25 cellular contexts compared by ENCODE assay signal in the genomic region with DNA sequence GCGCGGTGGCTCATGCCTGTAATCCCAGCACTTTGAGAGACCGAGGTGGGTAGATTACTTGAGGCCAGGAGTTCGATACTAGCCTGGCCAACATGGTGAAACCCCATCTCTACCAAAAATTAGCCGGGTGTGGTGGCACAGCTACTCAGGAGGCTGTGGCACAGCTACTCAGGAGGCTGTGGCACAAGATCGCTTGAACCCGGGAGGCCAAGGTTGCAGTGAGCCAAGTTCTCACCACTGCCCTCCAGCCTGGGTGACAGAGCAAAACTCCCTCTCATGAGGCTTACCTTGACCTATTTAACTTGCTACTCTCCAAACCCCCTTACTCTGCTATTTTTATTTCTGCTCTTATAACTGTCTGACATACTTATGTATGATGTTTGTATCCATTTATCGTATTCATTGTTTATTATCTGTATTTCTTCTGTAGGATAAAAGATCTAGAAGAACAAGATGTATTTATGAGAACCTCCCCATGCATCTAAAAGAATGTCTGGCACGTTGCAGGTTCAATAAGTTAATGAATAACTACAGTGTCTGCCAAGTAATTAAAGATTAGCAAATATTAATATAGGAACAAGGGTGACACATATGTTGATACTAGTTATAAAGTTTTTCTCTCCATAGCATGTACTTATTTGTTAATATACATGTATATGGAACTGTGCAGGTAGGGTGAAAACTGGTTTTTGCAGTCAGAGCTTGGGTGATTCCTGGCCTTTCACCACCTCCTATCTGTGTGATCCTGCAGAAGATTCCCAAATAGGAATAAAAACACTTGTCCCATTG. TPM values are rescaled to one million over a fixed set of nuclear protein-coding genes. Genes with fewer than 3 reads are reported as not detected.
DNase-seq lines count a peak whose midpoint lies in the region; ATAC-seq, FAIRE-seq and TF ChIP-seq lines count a peak whose summit lies in the region.
"Had no signal": no experiment of that assay in that cellular context is flagged by ENCODE, and none has a peak within 500 bp of the region (broad histone marks: within the 10 kb centered on the region; RNA-seq: fewer than 3 reads in every experiment).

No MANE protein-coding gene starts in this region.

- intact Hi-C loops in dendritic cell treated with granulocyte-macrophage colony-stimulating factor and Interleukin-4, amounts not matched to agents 40 ng/mL and 50 ng/mL, for 4 days (cut with micrococcal nuclease) = loop anchor here (5.0 kb wide), 1 partner anchor 58 kb away; no protein-coding TSS in a partner anchor
- intact Hi-C loops in CD14-positive monocyte (cut with micrococcal nuclease) = no loop called here

- CTCF ChIA-PET in A549 (lab: Yijun Ruan, JAX) = interaction anchor here (0.8 to 5.8 kb wide), 10 partner anchors 9 to 499 kb away, joined by 3 to 30 read pairs (median 4); partner anchors contain the start of gene TMPO

- H3K36me3 ChIP-seq in mucosa of stomach (ENCODE audit: control insufficient read depth, insufficient read depth, low read length) = no peaks in the 10 kb centered on the region
- H3K36me3 ChIP-seq: heart right ventricle, neural progenitor cell had no signal

- TF ChIP-seq CTCF in A549 (IDR thresholded peaks at IDR 0.05) (no peak), CD14-positive monocyte (IDR thresholded peaks at IDR 0.05) (no peak)

- H3K4me3 ChIP-seq in A549 (no peak overlapping the region), mucosa of stomach (ENCODE audit: low read length) (no peak overlapping the region)
- H3K4me3 ChIP-seq: heart right ventricle, K562, neural progenitor cell, smooth muscle cell had no signal

- peak overlapping the region; percentile 42 for H3K9ac ChIP-seq in mucosa of stomach (ENCODE audit: low read length)
- H3K9ac ChIP-seq: neural progenitor cell had no signal

- H3K9me3 ChIP-seq in A549 (no peaks in the 10 kb centered on the region), mucosa of stomach (ENCODE audit: control insufficient read depth, low read length) (no peaks in the 10 kb centered on the region)
- H3K9me3 ChIP-seq: heart right ventricle, psoas muscle had no signal

- DNase-seq in A549 (ENCODE audit: low read depth in 1 of 2, low spot score in 1 of 2) (no peak), HT-29 (ENCODE audit: low spot score) (peak; percentile 72), CD14-positive monocyte (ENCODE audit: low spot score) (no peak), NCI-H524 (lab: John Stamatoyannopoulos, UW) (no peak)
- DNase-seq: activated CD4-positive, alpha-beta T cell treated with anti-CD3 and anti-CD28 coated beads for 36 hours; activated gamma-delta T cell treated with Interleukin-2 at 50 U/mL for 16 hours; effector memory CD8-positive, alpha-beta T cell; HCEC 1CT; heart right ventricle; NCI-H2029; NCI-H446 treated with DMSO at 0.1 percent for 48 hours; psoas muscle; stimulated activated CD4-positive, alpha-beta T cell treated with anti-CD3 and anti-CD28 coated beads, Interleukin-4, amount 100 ng/mL, for 1 hour had no signal

- POLR2A ChIA-PET in A549 (lab: Yijun Ruan, JAX) = interaction anchor here (1.1 to 1.5 kb wide), 2 partner anchors 9 to 14 kb away, joined by 4 to 8 read pairs; no protein-coding TSS in a partner anchor

- peak overlapping the region; percentile 86 for H3K27ac Mint-ChIP-seq in dendritic cell treated with granulocyte-macrophage colony-stimulating factor and Interleukin-4, amounts not matched to agents 40 ng/mL and 50 ng/mL, for 4 days
- no peak overlapping the region for H3K27ac Mint-ChIP-seq in CD14-positive monocyte
- H3K27ac Mint-ChIP-seq: effector memory CD8-positive, alpha-beta T cell; neural progenitor cell had no signal

- H3K4me2 ChIP-seq in A549 = peak overlapping the region; percentile 77
- H3K4me2 ChIP-seq: neural progenitor cell, smooth muscle cell had no signal

- TF ChIP-seq RAD21 in A549 (conservative IDR thresholded peaks at IDR 0.05 in 1 of 2, IDR thresholded peaks at IDR 0.05 in 1 of 2) = 0 out of 5 replicates have a peak, but pooled peaks of 1 of the 2 experiments have one; percentile 2

- no peak overlapping the region for H3K4me3 Mint-ChIP-seq in dendritic cell treated with granulocyte-macrophage colony-stimulating factor and Interleukin-4, amounts not matched to agents 40 ng/mL and 50 ng/mL, for 4 days
- no peak overlapping the region for H3K4me3 Mint-ChIP-seq in CD14-positive monocyte
- H3K4me3 Mint-ChIP-seq: activated CD4-positive, alpha-beta T cell treated with anti-CD3 and anti-CD28 coated beads for 36 hours; central memory CD8-positive, alpha-beta T cell; effector memory CD8-positive, alpha-beta T cell; memory B cell; neural progenitor cell had no signal

- peak overlapping the region; percentile 66 to 83 for H3K27ac ChIP-seq in A549
- H3K27ac ChIP-seq: heart right ventricle, neural progenitor cell had no signal

- no peaks in the 10 kb centered on the region for H3K9me3 Mint-ChIP-seq in dendritic cell treated with granulocyte-macrophage colony-stimulating factor and Interleukin-4, amounts not matched to agents 40 ng/mL and 50 ng/mL, for 4 days
- peaks cover 0 to 1% (median 0%) of the 10 kb centered on the region in 7 donors for H3K9me3 Mint-ChIP-seq in CD14-positive monocyte
- H3K9me3 Mint-ChIP-seq: effector memory CD8-positive, alpha-beta T cell; memory B cell had no signal

- no peaks in the 10 kb centered on the region for H3K27me3 Mint-ChIP-seq in dendritic cell treated with granulocyte-macrophage colony-stimulating factor and Interleukin-4, amounts not matched to agents 40 ng/mL and 50 ng/mL, for 4 days
- peaks cover 0 to 11% (median 3%) of the 10 kb centered on the region in 3 donors for H3K27me3 Mint-ChIP-seq in CD14-positive monocyte (ENCODE audit: low read depth in 3 of 3)
- H3K27me3 Mint-ChIP-seq: memory B cell had no signal

- peaks cover 21% of the 10 kb centered on the region for H3K4me1 Mint-ChIP-seq in dendritic cell treated with granulocyte-macrophage colony-stimulating factor and Interleukin-4, amounts not matched to agents 40 ng/mL and 50 ng/mL, for 4 days (ENCODE audit: low read depth)
- H3K4me1 Mint-ChIP-seq in CD14-positive monocyte = peaks cover 22% of the 10 kb centered on the region

- TF ChIP-seq POLR2A in A549 (IDR thresholded peaks at IDR 0.05; ENCODE audit: low read length) = no peak

- no peak for TF ChIP-seq EP300 in A549 (IDR thresholded peaks at IDR 0.05)

- no peaks in the 10 kb centered on the region for H3K36me3 Mint-ChIP-seq in dendritic cell treated with granulocyte-macrophage colony-stimulating factor and Interleukin-4, amounts not matched to agents 40 ng/mL and 50 ng/mL, for 4 days (ENCODE audit: low read depth)
- H3K36me3 Mint-ChIP-seq in CD14-positive monocyte = no peaks in the 10 kb centered on the region
- H3K36me3 Mint-ChIP-seq: memory B cell had no signal

- FAIRE-seq in A549 (lab: Jason Lieb, UNC) = no peak
- FAIRE-seq: GM12892, islet of Langerhans, K562, TTC549 had no signal

- WGBS in A549 (ENCODE audit: missing lambda C conversion rate) = 47% methylated on average over 9 of the region's 9 CpGs

- H3K4me1 ChIP-seq in A549 (peaks cover 23% of the 10 kb centered on the region), mucosa of stomach (ENCODE audit: control insufficient read depth, insufficient read depth, low read length) (peaks cover 32% of the 10 kb centered on the region)
- H3K4me1 ChIP-seq: neural progenitor cell, psoas muscle had no signal

- no peak for ATAC-seq in A549
- no peak for ATAC-seq in HG02623 (IDR thresholded peaks at IDR 0.05; ENCODE audit: unreplicated experiment)
- ATAC-seq in GM21390 (IDR thresholded peaks at IDR 0.05; ENCODE audit: unreplicated experiment) = no peak
- ATAC-seq: effector memory CD8-positive, alpha-beta T cell; heart right ventricle; K562; psoas muscle had no signal

- H3K27me3 ChIP-seq in mucosa of stomach (ENCODE audit: control insufficient read depth, insufficient read depth, low read length) = no peaks in the 10 kb centered on the region
- H3K27me3 ChIP-seq: heart right ventricle, neural progenitor cell had no signal

TF ChIP-seq in A549, 52 proteins besides CTCF, POLR2A, EP300 and RAD21:
- TF ChIP-seq MAFK (IDR thresholded peaks at IDR 0.05; ENCODE audit: partially characterized antibody) = peak; percentile 39
- no peak for TF ChIP-seq HOXB5 (CRISPR knock-in tag; IDR thresholded peaks at IDR 0.05)
- TF ChIP-seq FOSB (CRISPR knock-in tag; IDR thresholded peaks at IDR 0.05) = no peak
- no peak for TF ChIP-seq ELK1 (IDR thresholded peaks at IDR 0.05; ENCODE audit: low read depth, low read length)
- no peak for TF ChIP-seq MAZ (IDR thresholded peaks at IDR 0.05; ENCODE audit: borderline replicate concordance, low read depth, low read length)

RNA-seq across cellular contexts. Expression of gene TMPO, which starts 15.5 kb away (rescaled TPM):
- 127 and 169 TPM in 2 replicates for polyA plus RNA-seq in A549 (2011; rRNA removed)
- polyA plus RNA-seq in A549 (2012; cell fraction: cytosol; rRNA removed) = 38.1 and 45.3 TPM in 2 replicates
- polyA plus RNA-seq in A549 (2012; cell fraction: nucleus; rRNA removed) = 40.6 and 44.4 TPM in 2 replicates
- 88.9 to 101 TPM (median 100 TPM) in 3 replicates for polyA plus RNA-seq in A549 (2017; fragmentation: RNase III; extraction: RNeasy Plus Mini Kit Qiagen cat#74134 plus additional on column Dnase treatment)
- 46.6 and 57.9 TPM in 2 replicates for polyA minus RNA-seq in A549 (2011; rRNA and poly(A)+ RNA removed)
- total RNA-seq in HT-29 (2014; rRNA removed; shearing (Covaris generic)) = 158 and 176 TPM in 2 replicates
- polyA plus RNA-seq in CD14-positive monocyte = 10 to 100 TPM; 52.1 to 67.3 TPM
